ENCODE assay signal across 16 cellular contexts in genomic region chr6:8029243-8029870, GRCh38. TPM values are rescaled to one million over a fixed set of nuclear protein-coding genes. Genes with fewer than 3 reads are reported as not detected.
DNase-seq lines count a peak whose midpoint lies in the region; ATAC-seq and TF ChIP-seq lines count a peak whose summit lies in the region.
"Had no signal": no experiment of that assay in that cellular context is flagged by ENCODE, and none has a peak within 500 bp of the region (broad histone marks: within the 10 kb centered on the region; RNA-seq: fewer than 3 reads in every experiment).

No MANE protein-coding gene starts in this region.

- intact Hi-C loops in lower lobe of right lung (cut with DNase I) = no loop called here

- H3K9me3 Mint-ChIP-seq in HFFc6 = peaks cover 4% of the 10 kb centered on the region
- peaks cover 15% of the 10 kb centered on the region for H3K9me3 Mint-ChIP-seq in WTC11
- H3K9me3 Mint-ChIP-seq: effector memory CD8-positive, alpha-beta T cell had no signal

- H3K4me3 Mint-ChIP-seq in HFFc6 (no peak overlapping the region), WTC11 (no peak overlapping the region)
- H3K4me3 Mint-ChIP-seq: activated T-helper 17 cell treated with anti-CD3 and anti-CD28 coated beads, Interleukin-2, amount 50 U/mL, for 72 hours; effector memory CD8-positive, alpha-beta T cell had no signal

- H3K27me3 ChIP-seq in BE2C (no peaks in the 10 kb centered on the region), lower lobe of right lung (ENCODE audit: low read depth) (no peaks in the 10 kb centered on the region)

- ATAC-seq in WTC11 = no peak
- no peak for ATAC-seq in lower lobe of right lung
- no peak for ATAC-seq in GM21515 (IDR thresholded peaks at IDR 0.05; ENCODE audit: unreplicated experiment)
- ATAC-seq: activated T-helper 17 cell treated with anti-CD3 and anti-CD28 coated beads, Interleukin-2, amount 50 U/mL, for 72 hours; effector memory CD8-positive, alpha-beta T cell; left colon had no signal

- H3K4me1 Mint-ChIP-seq in HFFc6 (ENCODE audit: low read depth) = peaks cover 37% of the 10 kb centered on the region
- H3K4me1 Mint-ChIP-seq in WTC11 = peaks cover 14% of the 10 kb centered on the region

- no peak overlapping the region for H3K27ac ChIP-seq in lower lobe of right lung

- H3K9me3 ChIP-seq in BE2C = no peaks in the 10 kb centered on the region
- no peaks in the 10 kb centered on the region for H3K9me3 ChIP-seq in lower lobe of right lung

- no peaks in the 10 kb centered on the region; the same call in 1 of the 2 replicates for H3K4me1 ChIP-seq in BE2C
- peaks cover 9% of the 10 kb centered on the region for H3K4me1 ChIP-seq in lower lobe of right lung

- POLR2A ChIA-PET in WTC11 (lab: Charles Lee) = no interaction called here

- H3K27ac Mint-ChIP-seq in HFFc6 (peak overlapping the region; percentile 9; the same call in 1 of the 2 replicates), WTC11 (0 out of 2 replicates have a peak overlapping the region, but pooled peaks have one; percentile 62)
- H3K27ac Mint-ChIP-seq: activated T-helper 17 cell treated with anti-CD3 and anti-CD28 coated beads, Interleukin-2, amount 50 U/mL, for 72 hours had no signal

- CTCF ChIA-PET in WTC11 (lab: Charles Lee) = no interaction called here

- no peak for TF ChIP-seq CTCF in BE2C (IDR thresholded peaks at IDR 0.05; ENCODE audit: low read depth, low read length)
- no peak for TF ChIP-seq CTCF in HFFc6 (IDR thresholded peaks at IDR 0.05)
- TF ChIP-seq CTCF in WTC11 (IDR thresholded peaks at IDR 0.05) = no peak
- TF ChIP-seq CTCF in lower lobe of right lung (IDR thresholded peaks at IDR 0.05) = no peak

- peak overlapping the region; percentile 35 for H3K4me3 ChIP-seq in BE2C (ENCODE audit: low read depth, low read length)
- no peak overlapping the region for H3K4me3 ChIP-seq in lower lobe of right lung

- H3K36me3 Mint-ChIP-seq in HFFc6 (ENCODE audit: low read depth) = peaks cover 21% of the 10 kb centered on the region
- H3K36me3 Mint-ChIP-seq in WTC11 = peaks cover 16% of the 10 kb centered on the region

- no peaks in the 10 kb centered on the region for H3K36me3 ChIP-seq in BE2C
- H3K36me3 ChIP-seq in lower lobe of right lung = no peaks in the 10 kb centered on the region

- DNase-seq in BE2C (peak; percentile 62), HFFc6 (no peak), WTC11 (ENCODE audit: low spot score) (no peak), left kidney (ENCODE audit: low read depth, low spot score) (peak; percentile 7), GF-D8 (lab: John Stamatoyannopoulos, UW) (no peak), cerebellar cortex (ENCODE audit: low spot score) (no peak), lower lobe of right lung (no peak)
- DNase-seq: activated CD4-positive, alpha-beta T cell treated with anti-CD3 and anti-CD28 coated beads, Interleukin-2, amount 50 U/mL, for 48 hours; effector memory CD8-positive, alpha-beta T cell; GDM1; left colon; NCI-H187 treated with DMSO at 0.1 percent for 48 hours; OCI-M1; T-helper 2 cell had no signal

- H3K27me3 Mint-ChIP-seq in HFFc6 (ENCODE audit: insufficient read depth) (no peaks in the 10 kb centered on the region), WTC11 (ENCODE audit: low read depth) (no peaks in the 10 kb centered on the region)
- H3K27me3 Mint-ChIP-seq: activated T-helper 17 cell treated with anti-CD3 and anti-CD28 coated beads, Interleukin-2, amount 50 U/mL, for 72 hours; effector memory CD8-positive, alpha-beta T cell had no signal

TF ChIP-seq in WTC11, 78 proteins besides CTCF, POLR2A, EP300 and RAD21:
- TF ChIP-seq E2F4 (CRISPR knock-in tag; IDR thresholded peaks at IDR 0.05; ENCODE audit: borderline replicate concordance, low read depth) (no peak), FOXJ3 (CRISPR knock-in tag; IDR thresholded peaks at IDR 0.05; ENCODE audit: borderline replicate concordance) (no peak), ZNF121 (CRISPR knock-in tag; IDR thresholded peaks at IDR 0.05) (no peak), EMX1 (CRISPR knock-in tag; IDR thresholded peaks at IDR 0.05) (no peak), FOXK1 (CRISPR knock-in tag; IDR thresholded peaks at IDR 0.05) (no peak), KAT7 (CRISPR knock-in tag; IDR thresholded peaks at IDR 0.05; ENCODE audit: borderline replicate concordance) (no peak)
TF ChIP-seq in WTC11: peak in this region for 0.

RNA-seq across cellular contexts. Expression of gene BLOC1S5, which starts 34.8 kb away (rescaled TPM):
- polyA plus RNA-seq in BE2C (2012; ENCODE audit: insufficient read depth, insufficient read length, low read depth) = 7.7 TPM
- total RNA-seq in HFFc6 (2021; fragmentation: NEBNext Ultra II Directional; extraction: Animal tissue kit (Norgen Biotek cat#: 25700)) = 10 to 100 TPM in 3 of 6 experiments, 1 to 10 TPM in 3; 8.4 to 13.4 (median 9.5) TPM
- total RNA-seq in WTC11 (2021) = 15.6 to 18.9 TPM (median 17.9 TPM) in 3 replicates
- 11.8 TPM for total RNA-seq in lower lobe of right lung

Comparison
In these comparisons a context has a peak if more than half of its experiments do, and no peak if none do; other contexts are left out.
1. DNase-seq: peak in BE2C (single experiment) and left kidney (single experiment); none in HFFc6 (single experiment), WTC11 (single experiment), GF-D8 (single experiment), cerebellar cortex (single experiment) and lower lobe of right lung (single experiment).